ENCODE assay signal across 16 cellular contexts in genomic region chr22:48536691-48537591, GRCh38.
DNase-seq lines count a peak whose midpoint lies in the region; ATAC-seq and TF ChIP-seq lines count a peak whose summit lies in the region.
"Had no signal": no experiment of that assay in that cellular context is flagged by ENCODE, and none has a peak within 500 bp of the region (broad histone marks: within the 10 kb centered on the region; RNA-seq: fewer than 3 reads in every experiment).

No MANE protein-coding gene starts in this region.

- H3K4me3 ChIP-seq in stomach: peak overlapping the region in 1 of 4 donors; percentile 6

- TF ChIP-seq POLR2A in stomach (IDR thresholded peaks at IDR 0.05): no peak

- H3K27ac ChIP-seq in angular gyrus (ENCODE audit: low read depth, low read length) (peak overlapping the region; percentile 85), stomach (peak overlapping the region in 2 of 5 donors; percentile 51 to 64)
- H3K27ac ChIP-seq: C4-2B, parathyroid adenoma had no signal

- peaks cover 0 to 5% (median 0%) of the 10 kb centered on the region in 4 donors for H3K4me1 ChIP-seq in stomach
- H3K4me1 ChIP-seq: parathyroid adenoma had no signal

- H3K36me3 ChIP-seq in stomach: no peaks in the 10 kb centered on the region

- TF ChIP-seq CTCF in stomach (IDR thresholded peaks at IDR 0.05): no peak

- TF ChIP-seq EP300 in stomach (IDR thresholded peaks at IDR 0.05): no peak

- ATAC-seq in HG02678 (IDR thresholded peaks at IDR 0.05; ENCODE audit: unreplicated experiment): no peak
- ATAC-seq in HG02852 (IDR thresholded peaks at IDR 0.05; ENCODE audit: unreplicated experiment): no peak
- ATAC-seq in HG02973 (IDR thresholded peaks at IDR 0.05; ENCODE audit: unreplicated experiment): no peak

- peaks cover 0 to 90% (median 5%) of the 10 kb centered on the region in 3 donors for H3K27me3 ChIP-seq in stomach

- WGBS in stomach, 5 donors: 38 to 58% (median 46%) methylated on average over 15 to 28 of the region's 28 CpGs

- no peaks in the 10 kb centered on the region for H3K9me3 ChIP-seq in stomach

- peak; percentile 35 for DNase-seq in GM03348 (ENCODE audit: low spot score)
- peak; percentile 20 for DNase-seq in kidney tubule cell (ENCODE audit: low spot score)
- peak; percentile 32 for DNase-seq in stomach
- no peak for DNase-seq in activated CD4-positive, alpha-beta T cell treated with anti-CD3 and anti-CD28 coated beads for 4 hours
- DNase-seq: activated naive CD8-positive, alpha-beta T cell treated with anti-CD3 and anti-CD28 coated beads, Interleukin-2, amount 10 ng/mL, durations not matched to agents 7 days and 5 days; effector CD4-positive, alpha-beta T cell; glutamatergic neuron; NCI-H1092; SIG-M5; stimulated activated CD4-positive, alpha-beta T cell treated with anti-CD3 and anti-CD28 coated beads, Interleukin-2, amount 100 ng/mL, for 24 hours had no signal

- intact Hi-C loops in stomach (cut with DNase I; ENCODE audit: low total_unique reads): no loop called here

Comparison
In these comparisons a context has a peak if more than half of its experiments do, and no peak if none do; other contexts are left out.
1. DNase-seq: peak in GM03348 (single experiment), kidney tubule cell (single experiment) and stomach (single experiment); none in activated CD4-positive, alpha-beta T cell treated with anti-CD3 and anti-CD28 coated beads for 4 hours (0 of 2).